Comparison of ENCODE assay signal across 1 cellular context in the genomic region with DNA sequence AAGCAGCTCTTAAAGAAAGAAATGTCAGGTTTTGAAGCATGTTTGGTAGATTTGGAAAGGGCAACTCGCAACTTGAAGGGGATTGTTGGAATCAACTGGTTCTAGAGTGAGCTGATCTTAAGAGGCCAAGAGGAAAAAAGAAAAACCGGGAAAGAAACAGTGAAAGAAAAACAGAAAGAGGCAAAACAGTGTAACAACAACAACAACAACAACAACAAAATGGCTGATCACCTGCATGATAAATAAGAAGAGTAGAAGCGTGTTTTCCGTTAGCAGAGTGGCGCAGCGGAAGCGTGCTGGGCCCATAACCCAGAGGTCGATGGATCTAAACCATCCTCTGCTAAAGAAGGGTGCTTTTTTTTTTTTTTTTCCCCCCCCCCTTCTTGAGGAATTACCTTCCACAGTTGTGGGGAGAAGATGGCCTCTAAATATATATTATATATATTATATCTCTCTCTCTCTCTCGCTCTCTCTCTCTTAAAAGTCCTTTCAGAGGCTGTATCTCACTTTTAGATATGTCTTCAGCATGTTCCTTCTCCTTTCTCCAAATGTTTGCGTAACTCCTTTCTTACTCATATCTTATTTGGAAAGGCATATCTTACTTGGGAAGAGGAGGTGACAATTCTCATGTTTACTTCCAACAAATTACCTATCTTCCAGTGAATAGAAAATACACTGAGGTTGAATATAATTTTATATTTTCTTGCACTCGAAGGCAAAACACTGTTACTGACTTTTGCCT.
TF ChIP-seq lines count a peak whose summit lies in the region.

No MANE protein-coding gene starts in this region.

TF ChIP-seq in HepG2, 621 proteins besides CTCF, POLR2A, EP300 and RAD21 (continued from another document):
- TF ChIP-seq, protein P1, sequence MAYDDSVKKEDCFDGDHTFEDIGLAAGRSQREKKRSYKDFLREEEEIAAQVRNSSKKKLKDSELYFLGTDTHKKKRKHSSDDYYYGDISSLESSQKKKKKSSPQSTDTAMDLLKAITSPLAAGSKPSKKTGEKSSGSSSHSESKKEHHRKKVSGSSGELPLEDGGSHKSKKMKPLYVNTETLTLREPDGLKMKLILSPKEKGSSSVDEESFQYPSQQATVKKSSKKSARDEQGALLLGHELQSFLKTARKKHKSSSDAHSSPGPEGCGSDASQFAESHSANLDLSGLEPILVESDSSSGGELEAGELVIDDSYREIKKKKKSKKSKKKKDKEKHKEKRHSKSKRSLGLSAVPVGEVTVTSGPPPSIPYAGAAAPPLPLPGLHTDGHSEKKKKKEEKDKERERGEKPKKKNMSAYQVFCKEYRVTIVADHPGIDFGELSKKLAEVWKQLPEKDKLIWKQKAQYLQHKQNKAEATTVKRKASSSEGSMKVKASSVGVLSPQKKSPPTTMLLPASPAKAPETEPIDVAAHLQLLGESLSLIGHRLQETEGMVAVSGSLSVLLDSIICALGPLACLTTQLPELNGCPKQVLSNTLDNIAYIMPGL (CRISPR knock-in tag; IDR thresholded peaks at IDR 0.05; ENCODE audit: borderline replicate concordance in 1 of 2, low read depth in 1 of 2), result peak; percentile 7 to 22; a peak in 1 of 4 replicates
